Comparison of ENCODE assay signal across 8 cellular contexts in the genomic region with DNA sequence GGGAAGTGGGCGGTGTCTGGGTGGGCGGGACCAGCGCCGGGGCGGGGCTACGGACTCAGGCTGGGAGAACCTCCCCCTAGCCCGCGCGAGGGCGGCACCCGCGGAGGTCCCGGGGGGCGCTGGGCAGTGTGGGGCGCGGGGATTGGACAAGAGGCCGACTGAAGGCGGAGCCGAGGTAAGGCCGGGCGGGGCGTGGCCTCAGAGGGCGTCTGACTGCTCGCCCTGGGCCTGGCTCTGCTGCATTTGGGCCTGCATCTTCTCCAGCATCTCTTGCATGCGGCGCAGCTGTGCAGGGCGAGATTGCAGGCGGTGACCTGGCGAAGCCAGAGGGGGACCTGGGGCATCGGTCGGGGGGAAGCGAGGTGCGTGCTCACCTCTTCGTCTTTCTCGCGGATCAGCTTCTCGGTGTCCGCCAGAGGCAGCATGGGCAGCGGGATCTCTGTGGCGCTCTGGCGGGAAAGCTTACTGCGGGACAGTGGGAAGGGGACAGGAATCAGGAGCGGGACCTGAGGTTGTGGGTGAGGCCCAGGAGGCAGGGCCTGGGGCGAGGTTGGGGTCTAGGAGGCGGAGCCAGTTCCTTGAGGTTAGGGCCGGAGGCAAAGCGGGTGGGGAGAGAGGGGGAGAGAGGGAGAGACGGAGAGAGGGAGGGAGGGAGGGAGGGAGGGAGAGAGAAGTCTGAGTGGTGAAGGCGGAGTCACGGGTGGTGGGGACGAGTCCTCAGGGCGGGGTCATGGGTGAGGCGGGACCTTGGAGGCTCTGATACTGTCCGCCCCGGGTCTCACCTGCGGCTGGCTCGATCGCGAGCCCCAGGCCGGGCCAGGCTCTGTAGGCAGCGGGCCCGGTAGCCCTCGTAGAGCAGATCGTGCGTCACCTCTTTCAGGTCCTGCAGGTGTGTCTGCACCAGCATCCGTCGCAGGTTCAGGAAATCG. TPM values are rescaled to one million over a fixed set of nuclear protein-coding genes. Genes with fewer than 3 reads are reported as not detected.
A peak's percentile ranks its signal among the peaks of the same experiment; 100 is the strongest.
DNase-seq lines count a peak whose midpoint lies in the region; ATAC-seq and TF ChIP-seq lines count a peak whose summit lies in the region.

No MANE protein-coding gene starts in this region.

- H3K36me3 ChIP-seq in DOHH2 (ENCODE audit: control insufficient read depth, low read length) (peaks cover 35% of the 10 kb centered on the region), KOPT-K1 (ENCODE audit: insufficient read depth, low read length) (peaks cover 29% of the 10 kb centered on the region), Peyer's patch (no peaks in the 10 kb centered on the region)

- no peaks in the 10 kb centered on the region for H3K9me2 ChIP-seq in DOHH2 (replicated peaks; ENCODE audit: control insufficient read depth, low read length)

- peak overlapping the region; percentile 99 for H3K4me3 ChIP-seq in DOHH2 (ENCODE audit: low read length)
- H3K4me3 ChIP-seq in Peyer's patch: peak overlapping the region; percentile 51 to 73 (median 70)

- H3K27ac ChIP-seq in DOHH2 (ENCODE audit: low read depth, low read length): peak overlapping the region; percentile 97
- peak overlapping the region; percentile 98 for H3K27ac ChIP-seq in KOPT-K1 (ENCODE audit: low read depth, low read length, poor library complexity, severe bottlenecking)
- peak overlapping the region; percentile 92 to 100 (median 98) for H3K27ac ChIP-seq in Peyer's patch

- H4K20me1 ChIP-seq in DOHH2 (ENCODE audit: control insufficient read depth, insufficient read depth, low read depth, low read length): no peaks in the 10 kb centered on the region

- peaks cover 20% of the 10 kb centered on the region for H3F3A ChIP-seq in DOHH2 (ENCODE audit: control insufficient read depth, insufficient read depth)

- H3K9me3 Mint-ChIP-seq in activated T-helper 1 cell treated with anti-CD3 and anti-CD28 coated beads, Interleukin-12 subunit alpha, Interleukin-12 subunit beta, Interleukin-2, Interleukin-4 antibody, amounts not matched to agents 30 ng/mL and 10 ng/mL and 1 ng/mL, durations not matched to agents 14 hours and 24 hours and 36 hours: no peaks in the 10 kb centered on the region
- no peaks in the 10 kb centered on the region for H3K9me3 Mint-ChIP-seq in naive thymus-derived CD8-positive, alpha-beta T cell
- H3K9me3 Mint-ChIP-seq in stimulated activated naive B cell treated with anti-CD40 and anti-IgM and Interleukin-4, amounts not matched to agents 10 μg/mL and 1 μg/mL and 100 μg/mL, for 72 hours: peaks cover 0 to 2% of the 10 kb centered on the region in 2 donors

- H3K4me1 Mint-ChIP-seq in activated T-helper 1 cell treated with anti-CD3 and anti-CD28 coated beads, Interleukin-12 subunit alpha, Interleukin-12 subunit beta, Interleukin-2, Interleukin-4 antibody, amounts not matched to agents 30 ng/mL and 10 ng/mL and 1 ng/mL, durations not matched to agents 14 hours and 24 hours and 36 hours (ENCODE audit: low read depth): peaks cover 55% of the 10 kb centered on the region
- H3K4me1 Mint-ChIP-seq in naive thymus-derived CD8-positive, alpha-beta T cell: peaks cover 29 to 71% (median 67%) of the 10 kb centered on the region in 4 donors
- H3K4me1 Mint-ChIP-seq in stimulated activated naive B cell treated with anti-CD40 and anti-IgM and Interleukin-4, amounts not matched to agents 10 μg/mL and 1 μg/mL and 100 μg/mL, for 72 hours: peaks cover 35 to 68% of the 10 kb centered on the region in 2 donors

- H3K79me2 ChIP-seq in DOHH2 (ENCODE audit: control insufficient read depth, low read length): peaks cover 43% of the 10 kb centered on the region

- no peaks in the 10 kb centered on the region for H3K27me3 ChIP-seq in DOHH2 (ENCODE audit: control insufficient read depth, low read length)
- H3K27me3 ChIP-seq in Peyer's patch: no peaks in the 10 kb centered on the region

- peak overlapping the region; percentile 97 for H3K4me3 Mint-ChIP-seq in activated T-helper 1 cell treated with anti-CD3 and anti-CD28 coated beads, Interleukin-12 subunit alpha, Interleukin-12 subunit beta, Interleukin-2, Interleukin-4 antibody, amounts not matched to agents 30 ng/mL and 10 ng/mL and 1 ng/mL, durations not matched to agents 14 hours and 24 hours and 36 hours
- H3K4me3 Mint-ChIP-seq in naive thymus-derived CD8-positive, alpha-beta T cell: peak overlapping the region; percentile 95 to 100 (median 98)
- peak overlapping the region; percentile 97 to 100 for H3K4me3 Mint-ChIP-seq in stimulated activated naive B cell treated with anti-CD40 and anti-IgM and Interleukin-4, amounts not matched to agents 10 μg/mL and 1 μg/mL and 100 μg/mL, for 72 hours

- peak; percentile 54 to 64 for TF ChIP-seq POLR2A in Peyer's patch (IDR thresholded peaks at IDR 0.05)

- intact Hi-C loops in activated T-helper 1 cell treated with anti-CD3 and anti-CD28 coated beads, Interleukin-12 subunit alpha, Interleukin-12 subunit beta, Interleukin-2, Interleukin-4 antibody, amounts not matched to agents 30 ng/mL and 10 ng/mL and 1 ng/mL, durations not matched to agents 14 hours and 24 hours and 36 hours (cut with micrococcal nuclease): loop anchor here (1.0 to 10.0 kb wide), 11 partner anchors 8 to 571 kb away; partner anchors contain the start of genes ALDOA, CD2BP2, FBRS and HIRIP3

- peak overlapping the region; percentile 100 for H3K27ac Mint-ChIP-seq in activated T-helper 1 cell treated with anti-CD3 and anti-CD28 coated beads, Interleukin-12 subunit alpha, Interleukin-12 subunit beta, Interleukin-2, Interleukin-4 antibody, amounts not matched to agents 30 ng/mL and 10 ng/mL and 1 ng/mL, durations not matched to agents 14 hours and 24 hours and 36 hours
- peak overlapping the region; percentile 99 to 100 (median 100) for H3K27ac Mint-ChIP-seq in naive thymus-derived CD8-positive, alpha-beta T cell
- peak overlapping the region; percentile 100 for H3K27ac Mint-ChIP-seq in stimulated activated naive B cell treated with anti-CD40 and anti-IgM and Interleukin-4, amounts not matched to agents 10 μg/mL and 1 μg/mL and 100 μg/mL, for 72 hours

- ATAC-seq in GM21825 (IDR thresholded peaks at IDR 0.05; ENCODE audit: unreplicated experiment): peak; percentile 84
- peak; percentile 74 to 79 for ATAC-seq in naive thymus-derived CD8-positive, alpha-beta T cell
- peak; percentile 84 to 88 for ATAC-seq in stimulated activated naive B cell treated with anti-CD40 and anti-IgM and Interleukin-4, amounts not matched to agents 10 μg/mL and 1 μg/mL and 100 μg/mL, for 72 hours (replicated peaks)

- DNase-seq in Peyer's patch (peak; percentile 99 to 100 (median 99)), fibroblast of gingiva (ENCODE audit: low read depth) (peak; percentile 98)
- peak; percentile 98 for DNase-seq in activated T-helper 1 cell treated with anti-CD3 and anti-CD28 coated beads, Interleukin-12 subunit alpha, Interleukin-12 subunit beta, Interleukin-2, Interleukin-4 antibody, amounts not matched to agents 30 ng/mL and 10 ng/mL and 1 ng/mL, durations not matched to agents 14 hours and 24 hours and 36 hours (ENCODE audit: low spot score)
- DNase-seq in naive thymus-derived CD8-positive, alpha-beta T cell: peak; percentile 76 to 100 (median 99)
- DNase-seq in stimulated activated naive B cell treated with anti-CD40 and anti-IgM and Interleukin-4, amounts not matched to agents 10 μg/mL and 1 μg/mL and 100 μg/mL, for 72 hours: peak; percentile 98

- peaks cover 25% of the 10 kb centered on the region for H3K36me3 Mint-ChIP-seq in activated T-helper 1 cell treated with anti-CD3 and anti-CD28 coated beads, Interleukin-12 subunit alpha, Interleukin-12 subunit beta, Interleukin-2, Interleukin-4 antibody, amounts not matched to agents 30 ng/mL and 10 ng/mL and 1 ng/mL, durations not matched to agents 14 hours and 24 hours and 36 hours (ENCODE audit: low read depth)
- peaks cover 0 to 15% (median 6%) of the 10 kb centered on the region in 3 donors for H3K36me3 Mint-ChIP-seq in naive thymus-derived CD8-positive, alpha-beta T cell
- H3K36me3 Mint-ChIP-seq in stimulated activated naive B cell treated with anti-CD40 and anti-IgM and Interleukin-4, amounts not matched to agents 10 μg/mL and 1 μg/mL and 100 μg/mL, for 72 hours: peaks cover 23 to 24% of the 10 kb centered on the region in 2 donors

- POLR2A ChIA-PET in naive thymus-derived CD8-positive, alpha-beta T cell (lab: Charles Lee): interaction anchor here (0.5 to 8.4 kb wide), 40 partner anchors 8 to 707 kb away, joined by 3 to 166 read pairs (median 5); partner anchors contain the start of genes ALDOA, CD2BP2, CORO1A and CTF1

- TF ChIP-seq CTCF in DOHH2 (IDR thresholded peaks at IDR 0.05; ENCODE audit: low read depth, low read length, poor library complexity, severe bottlenecking): peak; percentile 14
- TF ChIP-seq CTCF in Peyer's patch (IDR thresholded peaks at IDR 0.05): peak in 4 of 6 experiments; percentile 5 to 38 (median 22)

- H3K27me3 Mint-ChIP-seq in activated T-helper 1 cell treated with anti-CD3 and anti-CD28 coated beads, Interleukin-12 subunit alpha, Interleukin-12 subunit beta, Interleukin-2, Interleukin-4 antibody, amounts not matched to agents 30 ng/mL and 10 ng/mL and 1 ng/mL, durations not matched to agents 14 hours and 24 hours and 36 hours (ENCODE audit: insufficient read depth): peaks cover 2% of the 10 kb centered on the region
- no peaks in the 10 kb centered on the region for H3K27me3 Mint-ChIP-seq in naive thymus-derived CD8-positive, alpha-beta T cell
- H3K27me3 Mint-ChIP-seq in stimulated activated naive B cell treated with anti-CD40 and anti-IgM and Interleukin-4, amounts not matched to agents 10 μg/mL and 1 μg/mL and 100 μg/mL, for 72 hours: no peaks in the 10 kb centered on the region

- H3K4me2 ChIP-seq in DOHH2 (ENCODE audit: low read length): peak overlapping the region; percentile 99

- peaks cover 65% of the 10 kb centered on the region for H3K4me1 ChIP-seq in DOHH2 (ENCODE audit: control insufficient read depth, low read length)
- H3K4me1 ChIP-seq in Peyer's patch: peaks cover 0 to 24% (median 22%) of the 10 kb centered on the region in 4 donors

- H3K9me3 ChIP-seq in DOHH2 (ENCODE audit: control insufficient read depth, insufficient read depth, low read length): no peaks in the 10 kb centered on the region
- H3K9me3 ChIP-seq in KOPT-K1 (ENCODE audit: insufficient read depth, low read length, poor library complexity, severe bottlenecking): no peaks in the 10 kb centered on the region
- no peaks in the 10 kb centered on the region for H3K9me3 ChIP-seq in Peyer's patch

RNA-seq across cellular contexts. Expression of gene SEPTIN1, which starts 3.9 kb away (rescaled TPM):
- 10 to 100 TPM in 2 of 4 donors, 1 to 10 TPM in 2; 7.2 to 65.2 (median 9.8) TPM for total RNA-seq in Peyer's patch
- total RNA-seq in activated T-helper 1 cell treated with anti-CD3 and anti-CD28 coated beads, Interleukin-12 subunit alpha, Interleukin-12 subunit beta, Interleukin-2, Interleukin-4 antibody, amounts not matched to agents 30 ng/mL and 10 ng/mL and 1 ng/mL, durations not matched to agents 14 hours and 24 hours and 36 hours: 195 and 200 TPM in 2 replicates
- total RNA-seq in naive thymus-derived CD8-positive, alpha-beta T cell: 100 to 1,000 TPM; 216 to 222 TPM
- polyA plus RNA-seq in naive thymus-derived CD8-positive, alpha-beta T cell: 100 to 1,000 TPM; 178 to 249 (median 242) TPM

RNA-seq across cellular contexts. Expression of gene MYL11, which starts 3.9 kb away (rescaled TPM):
- total RNA-seq in Peyer's patch: not detected
- 2.0 and 2.7 TPM in 2 replicates for total RNA-seq in activated T-helper 1 cell treated with anti-CD3 and anti-CD28 coated beads, Interleukin-12 subunit alpha, Interleukin-12 subunit beta, Interleukin-2, Interleukin-4 antibody, amounts not matched to agents 30 ng/mL and 10 ng/mL and 1 ng/mL, durations not matched to agents 14 hours and 24 hours and 36 hours
- 1 to 10 TPM in 1 of 2 experiments, not detected in 1; 1.9 TPM for total RNA-seq in naive thymus-derived CD8-positive, alpha-beta T cell
- 1 to 10 TPM in 2 of 3 donors, not detected in 1; 1.1 to 4.2 TPM for polyA plus RNA-seq in naive thymus-derived CD8-positive, alpha-beta T cell

RNA-seq across cellular contexts. Expression of gene TBC1D10B, which starts 8.2 kb away (rescaled TPM):
- 10 to 100 TPM; 37.1 to 58.2 (median 48.9) TPM for total RNA-seq in Peyer's patch
- 68.9 and 73.6 TPM in 2 replicates for total RNA-seq in activated T-helper 1 cell treated with anti-CD3 and anti-CD28 coated beads, Interleukin-12 subunit alpha, Interleukin-12 subunit beta, Interleukin-2, Interleukin-4 antibody, amounts not matched to agents 30 ng/mL and 10 ng/mL and 1 ng/mL, durations not matched to agents 14 hours and 24 hours and 36 hours
- 10 to 100 TPM; 32.9 to 36.9 TPM for total RNA-seq in naive thymus-derived CD8-positive, alpha-beta T cell
- polyA plus RNA-seq in naive thymus-derived CD8-positive, alpha-beta T cell: 10 to 100 TPM in 1 of 3 donors, 1 to 10 TPM in 2; 6.6 to 10.5 (median 7.3) TPM

RNA-seq across cellular contexts. Expression of gene ZNF48, which starts 16.7 kb away (rescaled TPM):
- 1 to 10 TPM; 4.2 to 9.7 (median 7.1) TPM for total RNA-seq in Peyer's patch
- total RNA-seq in activated T-helper 1 cell treated with anti-CD3 and anti-CD28 coated beads, Interleukin-12 subunit alpha, Interleukin-12 subunit beta, Interleukin-2, Interleukin-4 antibody, amounts not matched to agents 30 ng/mL and 10 ng/mL and 1 ng/mL, durations not matched to agents 14 hours and 24 hours and 36 hours: 20.2 and 21.4 TPM in 2 replicates
- total RNA-seq in naive thymus-derived CD8-positive, alpha-beta T cell: 10 to 100 TPM; 12.7 to 14.3 TPM
- polyA plus RNA-seq in naive thymus-derived CD8-positive, alpha-beta T cell: 10 to 100 TPM in 1 of 3 donors, 1 to 10 TPM in 2; 6.1 to 11.7 (median 7.5) TPM

RNA-seq across cellular contexts. Expression of gene CD2BP2, which starts 23.4 kb away (rescaled TPM):
- 10 to 100 TPM; 32.2 to 39.9 (median 35.3) TPM for total RNA-seq in Peyer's patch
- 100 and 104 TPM in 2 replicates for total RNA-seq in activated T-helper 1 cell treated with anti-CD3 and anti-CD28 coated beads, Interleukin-12 subunit alpha, Interleukin-12 subunit beta, Interleukin-2, Interleukin-4 antibody, amounts not matched to agents 30 ng/mL and 10 ng/mL and 1 ng/mL, durations not matched to agents 14 hours and 24 hours and 36 hours
- total RNA-seq in naive thymus-derived CD8-positive, alpha-beta T cell: 10 to 100 TPM; 62.9 to 66.8 TPM
- 10 to 100 TPM; 20.6 to 21.9 (median 21.7) TPM for polyA plus RNA-seq in naive thymus-derived CD8-positive, alpha-beta T cell

Comparison
In these comparisons a context has a peak if more than half of its experiments do, and no peak if none do; other contexts are left out.
1. Peak in every context shown above with its lines: DNase-seq, ATAC-seq, H3K4me3 ChIP-seq and H3K27ac ChIP-seq.